ENCODE assay signal across 8 cellular contexts in the genomic region with DNA sequence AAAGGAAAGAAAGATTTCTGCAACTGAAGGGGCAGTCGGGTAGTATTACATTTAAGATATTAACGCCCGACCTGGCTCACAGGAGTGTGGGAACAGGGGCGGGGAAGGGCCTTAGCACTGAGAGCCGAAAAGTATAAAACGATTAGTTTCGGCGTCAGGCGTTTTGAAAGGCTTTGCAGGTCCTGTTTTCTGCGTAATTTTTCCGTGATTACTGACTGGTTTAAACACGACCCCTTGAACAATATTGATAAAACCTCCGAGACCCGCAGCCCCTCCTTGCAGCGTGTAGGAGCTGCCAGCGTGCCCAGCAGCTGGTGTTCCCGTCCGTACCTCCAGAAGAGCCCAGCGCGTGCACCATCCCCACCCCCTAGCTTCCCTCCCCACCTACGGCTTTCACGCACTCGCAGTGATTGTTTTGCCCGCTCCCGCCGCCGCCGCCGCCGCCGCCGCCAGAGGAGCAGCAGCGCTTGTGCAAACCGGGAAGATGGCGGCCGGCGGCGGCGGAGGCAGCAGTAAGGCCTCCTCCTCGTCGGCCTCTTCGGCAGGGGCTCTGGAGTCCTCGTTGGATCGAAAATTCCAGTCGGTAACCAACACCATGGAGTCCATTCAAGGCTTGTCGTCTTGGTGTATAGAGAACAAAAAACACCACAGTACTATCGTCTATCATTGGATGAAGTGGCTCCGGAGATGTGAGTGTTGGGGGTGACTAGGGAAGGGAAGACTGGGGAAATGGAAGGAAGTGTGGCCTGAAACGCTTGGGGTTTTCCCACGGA. TPM values are rescaled to one million over a fixed set of nuclear protein-coding genes. Genes with fewer than 3 reads are reported as not detected.
A peak's percentile ranks its signal among the peaks of the same experiment; 100 is the strongest.
DNase-seq lines count a peak whose midpoint lies in the region; ATAC-seq, FAIRE-seq and TF ChIP-seq lines count a peak whose summit lies in the region.

No MANE protein-coding gene starts in this region.

- H3K36me3 ChIP-seq in keratinocyte (ENCODE audit: control insufficient read depth in 2 of 2, extremely low read depth in 1 of 2, insufficient read depth in 2 of 2, low read length in 2 of 2) = no peaks in the 10 kb centered on the region

- POLR2A ChIA-PET in GM10248 (lab: Yijun Ruan, JAX) = interaction anchor here (0.9 to 1.3 kb wide), 4 partner anchors 11 to 215 kb away, joined by 3 to 5 read pairs (median 4); a partner anchor contains a TSS

- H4K20me1 ChIP-seq in keratinocyte (ENCODE audit: control insufficient read depth, extremely low read depth, insufficient read depth, low read length) = no peaks in the 10 kb centered on the region

- H3K9me1 ChIP-seq in keratinocyte (ENCODE audit: control insufficient read depth, extremely low read depth, insufficient read depth, low read length) = no peaks in the 10 kb centered on the region

- H3K79me2 ChIP-seq in keratinocyte (ENCODE audit: control insufficient read depth, insufficient read depth, low read length) = peaks cover 44% of the 10 kb centered on the region

- no peaks in the 10 kb centered on the region for H3K4me1 ChIP-seq in keratinocyte (ENCODE audit: control insufficient read depth, extremely low read depth, insufficient read depth, low read length)

- peak overlapping the region; percentile 98 for H3K27ac ChIP-seq in keratinocyte (ENCODE audit: control insufficient read depth, insufficient read depth, low read length)

- H3K9me3 ChIP-seq in keratinocyte (ENCODE audit: control insufficient read depth, low read depth, low read length) = no peaks in the 10 kb centered on the region

- H3K4me3 ChIP-seq in cardiac fibroblast (replicated peaks in 1 of 2; ENCODE audit: low read depth in 2 of 2, low read length in 2 of 2) (peak overlapping the region; percentile 71 to 75), keratinocyte (ENCODE audit: control insufficient read depth in 2 of 3, extremely low read depth in 1 of 3, insufficient read depth in 2 of 3, low read depth in 1 of 3, low read length in 3 of 3) (peak overlapping the region; percentile 65 to 87 (median 76))

- dilution Hi-C loops in keratinocyte (cut with MboI; ENCODE audit: extremely low pct_ligation_motif_present, low sequenced_read_pairs) = no loop called here

- DNase-seq in GM10248 (ENCODE audit: extremely low spot score) (peak; percentile 50), NCI-H2227 treated with DMSO at 0.1 percent for 48 hours (lab: John Stamatoyannopoulos, UW) (peak; percentile 88), cardiac fibroblast (ENCODE audit: low read depth in 2 of 2) (peak; percentile 81 to 84), keratinocyte (ENCODE audit: low read depth, low spot score) (no peak), GM19240 (ENCODE audit: insufficient read length, low spot score) (no peak)
- peak; percentile 46 to 72 (median 63) for DNase-seq in activated CD4-positive, CD25-positive, alpha-beta regulatory T cell (lab: John Stamatoyannopoulos, UW)
- DNase-seq in stimulated activated CD4-positive, alpha-beta T cell treated with anti-CD3 and anti-CD28 coated beads, Interleukin-12 subunit alpha, Interleukin-12 subunit beta, amount 100 ng/mL, for 4 hours = peak; percentile 72

- peak; percentile 26 for ATAC-seq in HG03097 (IDR thresholded peaks at IDR 0.05; ENCODE audit: low FRiP score, unreplicated experiment)

- H3K4me2 ChIP-seq in keratinocyte (ENCODE audit: control insufficient read depth, extremely low read depth, insufficient read depth, low read depth, low read length) = peak overlapping the region; percentile 76

- CTCF ChIA-PET in GM10248 (lab: Yijun Ruan, JAX) = interaction anchor here (0.9 to 1.2 kb wide), 4 partner anchors 18 to 168 kb away, joined by 3 to 5 read pairs (median 4); no protein-coding TSS in a partner anchor

- TF ChIP-seq CTCF in GM10248 (IDR thresholded peaks at IDR 0.05; ENCODE audit: control extremely low read depth, extremely low read depth, low read depth, missing control alignments) (no peak), cardiac fibroblast (IDR thresholded peaks at IDR 0.05; ENCODE audit: low read depth, low read length) (no peak), keratinocyte (optimal IDR thresholded peaks at IDR 0.05 in 1 of 3, IDR thresholded peaks at IDR 0.05 in 1 of 3, conservative IDR thresholded peaks at IDR 0.05 in 1 of 3; ENCODE audit: extremely low read depth in 1 of 3, insufficient read depth in 2 of 3, low read length in 3 of 3) (no peak)

- peak overlapping the region; percentile 92 for H3K9ac ChIP-seq in keratinocyte (ENCODE audit: control insufficient read depth, extremely low read depth, insufficient read depth, low read length)

- no peak for FAIRE-seq in keratinocyte (lab: Jason Lieb, UNC)

- no peaks in the 10 kb centered on the region for H3K27me3 ChIP-seq in keratinocyte (ENCODE audit: control insufficient read depth, extremely low read depth, insufficient read depth, low read length)

- H2AFZ ChIP-seq in keratinocyte (ENCODE audit: control insufficient read depth, low read length) = peak overlapping the region; percentile 83

RNA-seq across cellular contexts. Expression of a gene that starts 0.5 kb away (rescaled TPM):
- polyA plus RNA-seq in keratinocyte = 7.0 to 13.5 TPM (median 9.1 TPM) in 3 replicates
- 10.6 TPM for polyA plus RNA-seq in keratinocyte (2011; ENCODE audit: low read depth)
- polyA plus RNA-seq in keratinocyte (2011; cell fraction: cytosol; rRNA removed) = 7.8 and 10.4 TPM in 2 replicates
- 16.2 and 18.4 TPM in 2 replicates for polyA plus RNA-seq in keratinocyte (2011; cell fraction: nucleus; rRNA removed)
- 9.6 and 10.5 TPM in 2 replicates for polyA plus RNA-seq in keratinocyte (2012; ENCODE audit: low replicate concordance)
- polyA minus RNA-seq in keratinocyte = 9.2 to 19.5 TPM (median 11.8 TPM) in 3 replicates
- 6.9 TPM for polyA minus RNA-seq in keratinocyte (2011; cell fraction: cytosol; rRNA and poly(A)+ RNA removed)
- polyA minus RNA-seq in keratinocyte (2011; cell fraction: nucleus; rRNA and poly(A)+ RNA removed) = 11.4 and 21.6 TPM in 2 replicates

RNA-seq across cellular contexts. Expression of a gene that starts 43.1 kb away (rescaled TPM):
- 26.6 to 37.1 TPM (median 28.9 TPM) in 3 replicates for polyA plus RNA-seq in keratinocyte
- 38.9 TPM for polyA plus RNA-seq in keratinocyte (2011; ENCODE audit: low read depth)
- polyA plus RNA-seq in keratinocyte (2011; cell fraction: cytosol; rRNA removed) = 16.6 and 22.0 TPM in 2 replicates
- polyA plus RNA-seq in keratinocyte (2011; cell fraction: nucleus; rRNA removed) = 95.2 and 110 TPM in 2 replicates
- polyA plus RNA-seq in keratinocyte (2012; ENCODE audit: low replicate concordance) = 29.8 and 30.4 TPM in 2 replicates
- polyA minus RNA-seq in keratinocyte = 16.6 to 35.7 TPM (median 16.8 TPM) in 3 replicates
- polyA minus RNA-seq in keratinocyte (2011; cell fraction: cytosol; rRNA and poly(A)+ RNA removed) = 9.2 TPM
- 16.8 and 34.9 TPM in 2 replicates for polyA minus RNA-seq in keratinocyte (2011; cell fraction: nucleus; rRNA and poly(A)+ RNA removed)

Comparison
In these comparisons a context has a peak if more than half of its experiments do, and no peak if none do; other contexts are left out.
1. DNase-seq: peak in GM10248 (single experiment), NCI-H2227 treated with DMSO at 0.1 percent for 48 hours (single experiment), activated CD4-positive, CD25-positive, alpha-beta regulatory T cell (4 of 4), cardiac fibroblast (2 of 2) and stimulated activated CD4-positive, alpha-beta T cell treated with anti-CD3 and anti-CD28 coated beads, Interleukin-12 subunit alpha, Interleukin-12 subunit beta, amount 100 ng/mL, for 4 hours (single experiment); none in keratinocyte (single experiment) and GM19240 (single experiment).